8 cellular contexts compared by ENCODE assay signal in the genomic region with DNA sequence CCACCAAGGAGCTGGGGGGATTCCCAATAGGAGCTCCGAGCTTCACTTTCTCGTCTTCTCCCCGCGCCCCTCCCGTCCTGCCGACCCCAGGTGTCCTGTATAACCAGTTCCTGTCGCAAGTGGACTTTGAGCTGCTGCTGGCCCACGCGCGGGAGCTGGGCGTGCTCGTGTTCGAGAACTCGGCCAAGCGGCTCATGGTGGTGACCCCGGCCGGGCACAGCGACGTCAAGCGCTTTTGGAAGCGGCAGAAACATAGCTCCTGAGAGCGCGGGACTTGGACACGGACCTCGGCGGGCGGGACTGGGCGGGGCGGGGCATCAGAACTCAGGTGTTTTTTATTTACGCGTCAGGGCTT. TPM values are rescaled to one million over a fixed set of nuclear protein-coding genes. Genes with fewer than 3 reads are reported as not detected.
A peak's percentile ranks its signal among the peaks of the same experiment; 100 is the strongest.
DNase-seq lines count a peak whose midpoint lies in the region; ATAC-seq and TF ChIP-seq lines count a peak whose summit lies in the region.

No MANE protein-coding gene starts in this region.

- H3K9me3 ChIP-seq in BE2C (no peaks in the 10 kb centered on the region), mucosa of rectum (ENCODE audit: control insufficient read depth in 2 of 2, low read length in 2 of 2) (no peaks in the 10 kb centered on the region)

- H3K27me3 ChIP-seq in BE2C (no peaks in the 10 kb centered on the region), mucosa of rectum (ENCODE audit: control insufficient read depth in 2 of 2, insufficient read depth in 2 of 2, low read length in 2 of 2) (no peaks in the 10 kb centered on the region)

- peak overlapping the region; percentile 94 for H3K27ac ChIP-seq in caudate nucleus (ENCODE audit: low read depth, low read length)
- H3K27ac ChIP-seq in mucosa of rectum (ENCODE audit: low read depth in 2 of 2, low read length in 2 of 2): peak overlapping the region; percentile 88 to 90

- peak overlapping the region; percentile 42 to 85 for H3K9ac ChIP-seq in mucosa of rectum (ENCODE audit: low read depth in 1 of 2, low read length in 2 of 2)

- H3K4me1 ChIP-seq in BE2C: peaks cover 3% of the 10 kb centered on the region; the same call in 1 of the 2 replicates
- H3K4me1 ChIP-seq in mucosa of rectum (ENCODE audit: control insufficient read depth in 2 of 2, insufficient read depth in 2 of 2, low read length in 2 of 2): peaks cover 22 to 27% of the 10 kb centered on the region in 2 donors

- ATAC-seq in HG03432 (IDR thresholded peaks at IDR 0.05; ENCODE audit: unreplicated experiment): peak; percentile 18
- no peak for ATAC-seq in GM19395 (IDR thresholded peaks at IDR 0.05; ENCODE audit: unreplicated experiment)
- no peak for ATAC-seq in GM21529 (IDR thresholded peaks at IDR 0.05; ENCODE audit: unreplicated experiment)

- no peak for TF ChIP-seq CTCF in BE2C (IDR thresholded peaks at IDR 0.05; ENCODE audit: low read depth, low read length)
- no peak for TF ChIP-seq CTCF in GM10266 (IDR thresholded peaks at IDR 0.05; ENCODE audit: control insufficient read depth, insufficient read depth, low read depth, missing control alignments)

- H3K4me3 ChIP-seq in BE2C (ENCODE audit: low read depth, low read length): peak overlapping the region; percentile 51
- peak overlapping the region; percentile 91 for H3K4me3 ChIP-seq in mucosa of rectum (ENCODE audit: low read length in 2 of 2)

- H3K36me3 ChIP-seq in BE2C (peaks cover 7% of the 10 kb centered on the region), mucosa of rectum (ENCODE audit: control insufficient read depth in 2 of 2, insufficient read depth in 2 of 2, low read length in 2 of 2) (peaks cover 13 to 30% of the 10 kb centered on the region in 2 donors)

- DNase-seq in BE2C: no peak
- peak in 5 of 61 donors; percentile 54 to 77 (median 62) for DNase-seq in caudate nucleus (lab: John Stamatoyannopoulos, UW)
- no peak for DNase-seq in GM10266 (ENCODE audit: extremely low spot score)
- no peak for DNase-seq in SHP77 (lab: John Stamatoyannopoulos, UW)

RNA-seq across cellular contexts. Expression of gene VARS2, which starts 0.3 kb away (rescaled TPM):
- polyA plus RNA-seq in BE2C (2012; ENCODE audit: insufficient read depth, insufficient read length, low read depth): 54.7 TPM

RNA-seq across cellular contexts. Expression of gene GTF2H4, which starts 5.7 kb away (rescaled TPM):
- polyA plus RNA-seq in BE2C (2012; ENCODE audit: insufficient read depth, insufficient read length, low read depth): 39.4 TPM

RNA-seq across cellular contexts. Expression of gene SFTA2, which starts 18.3 kb away (rescaled TPM):
- not detected for polyA plus RNA-seq in BE2C (2012; ENCODE audit: insufficient read depth, insufficient read length, low read depth)

RNA-seq across cellular contexts. Expression of gene MUCL3, which starts 27.1 kb away (rescaled TPM):
- polyA plus RNA-seq in BE2C (2012; ENCODE audit: insufficient read depth, insufficient read length, low read depth): not detected

RNA-seq across cellular contexts. Expression of gene DDR1, which starts 29.4 kb away (rescaled TPM):
- polyA plus RNA-seq in BE2C (2012; ENCODE audit: insufficient read depth, insufficient read length, low read depth): 21.4 TPM
